9 cellular contexts compared by ENCODE assay signal in the genomic region with DNA sequence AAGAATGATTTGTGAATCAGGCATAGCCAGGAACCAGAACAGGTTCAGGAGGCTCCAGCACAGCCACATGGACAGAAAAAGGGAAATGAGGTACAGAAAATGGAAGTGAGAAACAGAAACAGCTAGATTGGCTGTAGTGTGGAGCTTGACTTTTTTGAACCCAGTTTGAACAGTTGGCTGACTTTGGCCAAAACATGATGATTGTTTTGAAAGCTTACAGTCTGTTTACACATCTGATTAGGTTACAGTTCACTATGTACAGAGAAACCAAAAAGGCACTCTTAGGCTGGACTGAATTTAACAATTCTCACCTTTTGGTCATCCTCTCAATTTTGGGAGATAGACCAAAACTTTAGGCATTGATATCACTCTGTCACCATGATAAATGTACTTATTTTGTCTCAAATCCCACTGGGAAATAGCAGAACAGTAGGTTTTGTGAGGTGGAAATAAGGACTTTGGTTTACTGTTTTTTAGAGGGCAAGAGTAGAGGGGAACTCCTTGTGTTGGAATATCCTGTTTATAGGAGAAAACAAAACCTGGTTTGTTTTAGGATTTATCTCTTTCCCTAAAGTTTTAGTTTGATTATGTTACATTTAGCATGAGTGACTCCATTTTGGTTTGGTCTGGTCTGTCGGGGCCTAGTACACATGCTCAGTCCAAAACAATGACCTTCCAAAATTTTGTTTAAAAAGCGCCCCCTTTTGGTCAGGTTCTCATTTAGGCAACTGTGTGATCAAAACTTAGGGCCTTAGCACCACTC.
DNase-seq lines count a peak whose midpoint lies in the region; ATAC-seq and TF ChIP-seq lines count a peak whose summit lies in the region.
"Had no signal": no experiment of that assay in that cellular context is flagged by ENCODE, and none has a peak within 500 bp of the region (broad histone marks: within the 10 kb centered on the region; RNA-seq: fewer than 3 reads in every experiment).

No MANE protein-coding gene starts in this region.

- intact Hi-C loops in activated B cell treated with CpG ODN at 0.5 μM for 24 hours (cut with micrococcal nuclease) = loop anchor here (2.0 kb wide), 1 partner anchor 18 kb away; no protein-coding TSS in a partner anchor

- peak; percentile 66 for ATAC-seq in GM18873 (IDR thresholded peaks at IDR 0.05; ENCODE audit: low FRiP score, unreplicated experiment)
- ATAC-seq in HG03095 (IDR thresholded peaks at IDR 0.05; ENCODE audit: unreplicated experiment) = peak; percentile 93
- ATAC-seq in activated B cell treated with CpG ODN at 0.5 μM for 24 hours (ENCODE audit: low read depth) = peak; percentile 64
- ATAC-seq in HG02571 (IDR thresholded peaks at IDR 0.05; ENCODE audit: unreplicated experiment) = no peak

- H3K4me3 Mint-ChIP-seq in activated B cell treated with CpG ODN at 0.5 μM for 24 hours = peak overlapping the region; percentile 53
- no peak overlapping the region for H3K4me3 Mint-ChIP-seq in activated CD4-positive, alpha-beta T cell treated with anti-CD3 and anti-CD28 coated beads, Interleukin-2, amount 10 ng/mL, durations not matched to agents 7 days and 5 days

- peaks cover 31% of the 10 kb centered on the region for H3K4me1 Mint-ChIP-seq in activated B cell treated with CpG ODN at 0.5 μM for 24 hours
- H3K4me1 Mint-ChIP-seq in activated CD4-positive, alpha-beta T cell treated with anti-CD3 and anti-CD28 coated beads, Interleukin-2, amount 10 ng/mL, durations not matched to agents 7 days and 5 days = peaks cover 4% of the 10 kb centered on the region

- peak overlapping the region; percentile 71 for H3K27ac Mint-ChIP-seq in activated B cell treated with CpG ODN at 0.5 μM for 24 hours
- H3K27ac Mint-ChIP-seq in activated CD4-positive, alpha-beta T cell treated with anti-CD3 and anti-CD28 coated beads, Interleukin-2, amount 10 ng/mL, durations not matched to agents 7 days and 5 days = no peak overlapping the region

- CTCF ChIA-PET in activated B cell treated with CpG ODN at 0.5 μM for 24 hours (lab: Charles Lee) = interaction anchor here (1.1 kb wide), 1 partner anchor 153 kb away, joined by 4 read pairs; no protein-coding TSS in a partner anchor
- CTCF ChIA-PET in activated CD4-positive, alpha-beta T cell treated with anti-CD3 and anti-CD28 coated beads, Interleukin-2, amount 10 ng/mL, durations not matched to agents 7 days and 5 days (lab: Charles Lee) = interaction anchor here (0.6 to 1.2 kb wide), 2 partner anchors 14 to 109 kb away, joined by 3 read pairs; no protein-coding TSS in a partner anchor

- no peaks in the 10 kb centered on the region for H3K27me3 Mint-ChIP-seq in activated B cell treated with CpG ODN at 0.5 μM for 24 hours
- peaks cover under 1% of the 10 kb centered on the region for H3K27me3 Mint-ChIP-seq in activated CD4-positive, alpha-beta T cell treated with anti-CD3 and anti-CD28 coated beads, Interleukin-2, amount 10 ng/mL, durations not matched to agents 7 days and 5 days

- TF ChIP-seq CTCF in activated B cell treated with CpG ODN at 0.5 μM for 24 hours (IDR thresholded peaks at IDR 0.05) = no peak

- no peaks in the 10 kb centered on the region for H3K9me3 Mint-ChIP-seq in activated B cell treated with CpG ODN at 0.5 μM for 24 hours
- H3K9me3 Mint-ChIP-seq in activated CD4-positive, alpha-beta T cell treated with anti-CD3 and anti-CD28 coated beads, Interleukin-2, amount 10 ng/mL, durations not matched to agents 7 days and 5 days = no peaks in the 10 kb centered on the region

- DNase-seq in Ammon's horn (ENCODE audit: low spot score) (peak; percentile 27), activated B cell treated with CpG ODN at 0.5 μM for 24 hours (no peak), HPDE6-E6E7 (ENCODE audit: extremely low spot score) (no peak)
- DNase-seq in activated CD4-positive, alpha-beta T cell treated with anti-CD3 and anti-CD28 coated beads, Interleukin-2, amount 10 ng/mL, durations not matched to agents 7 days and 5 days = no peak
- DNase-seq in activated CD8-positive, alpha-beta memory T cell treated with anti-CD3 and anti-CD28 coated beads, Interleukin-2, amount 50 U/mL, for 48 hours = no peak
- DNase-seq: spleen had no signal

- POLR2A ChIA-PET in activated B cell treated with CpG ODN at 0.5 μM for 24 hours (lab: Charles Lee) = interaction anchor here (0.6 to 1.1 kb wide), 2 partner anchors 18 kb away, joined by 3 read pairs; no protein-coding TSS in a partner anchor
- POLR2A ChIA-PET in activated CD4-positive, alpha-beta T cell treated with anti-CD3 and anti-CD28 coated beads, Interleukin-2, amount 10 ng/mL, durations not matched to agents 7 days and 5 days (lab: Charles Lee) = interaction anchor here (0.6 kb wide), 1 partner anchor 53 kb away, joined by 4 read pairs; no protein-coding TSS in a partner anchor

- no peaks in the 10 kb centered on the region for H3K36me3 Mint-ChIP-seq in activated B cell treated with CpG ODN at 0.5 μM for 24 hours (ENCODE audit: low read depth)
- no peaks in the 10 kb centered on the region for H3K36me3 Mint-ChIP-seq in activated CD4-positive, alpha-beta T cell treated with anti-CD3 and anti-CD28 coated beads, Interleukin-2, amount 10 ng/mL, durations not matched to agents 7 days and 5 days (ENCODE audit: low read depth)
